In the genomic region with DNA sequence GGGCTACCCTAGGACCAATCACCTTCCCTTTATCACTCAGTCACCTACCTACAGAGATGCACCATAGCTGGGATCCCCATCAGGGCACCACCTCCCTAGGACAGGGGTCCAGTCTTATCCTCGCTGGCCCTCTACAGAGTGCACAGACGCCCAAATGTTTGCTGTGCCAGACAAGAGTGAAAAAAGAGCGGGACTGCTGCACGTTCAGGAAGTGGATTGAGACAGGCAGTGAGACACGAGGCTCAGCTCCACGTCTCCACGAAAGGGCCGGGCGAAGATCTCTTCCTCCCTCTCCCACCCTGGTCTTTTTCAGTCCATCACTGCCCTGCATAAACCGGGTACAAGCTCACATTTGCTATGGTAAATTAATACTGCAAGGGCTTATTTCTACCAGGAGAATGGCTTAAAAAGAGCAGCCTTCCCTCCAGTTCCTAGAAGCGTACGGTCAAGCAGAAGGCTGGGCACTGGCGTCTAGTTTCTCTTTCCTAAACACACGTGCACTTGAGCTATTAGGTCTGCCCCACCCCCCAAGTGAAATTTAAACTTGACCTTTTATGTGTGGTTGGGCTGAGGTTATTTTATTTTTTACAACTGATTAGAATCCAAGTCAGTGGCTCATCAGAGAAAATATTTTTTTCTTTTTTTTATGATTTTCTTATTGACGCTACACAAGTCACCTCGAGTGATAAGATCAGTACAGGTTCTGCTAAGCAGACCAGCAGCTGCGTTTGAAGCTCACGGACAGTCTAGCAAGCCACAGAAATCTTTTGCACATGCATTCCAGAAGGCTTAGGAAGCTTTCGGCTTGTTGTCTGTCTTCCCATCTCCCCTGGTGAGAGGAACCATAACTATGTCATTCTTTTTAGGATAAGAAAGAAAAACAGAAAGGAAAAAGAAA, we compare ENCODE assay signal across 12 cellular contexts.
A peak's percentile ranks its signal among the peaks of the same experiment; 100 is the strongest.
DNase-seq lines count a peak whose midpoint lies in the region; ATAC-seq, FAIRE-seq and TF ChIP-seq lines count a peak whose summit lies in the region.
"Had no signal": no experiment of that assay in that cellular context is flagged by ENCODE, and none has a peak within 500 bp of the region (broad histone marks: within the 10 kb centered on the region; RNA-seq: fewer than 3 reads in every experiment).

No MANE protein-coding gene starts in this region.

- H2AFZ ChIP-seq in astrocyte (ENCODE audit: low read depth, low read length): no peak overlapping the region

- peaks cover 18% of the 10 kb centered on the region for H3K4me1 ChIP-seq in astrocyte (ENCODE audit: insufficient read depth, low read length)
- peaks cover 22% of the 10 kb centered on the region for H3K4me1 ChIP-seq in mesodermal cell (ENCODE audit: control insufficient read depth, insufficient read depth, low read length, poor library complexity, severe bottlenecking)
- H3K4me1 ChIP-seq: foreskin keratinocyte had no signal

- peak overlapping the region; percentile 92 for H3K27ac Mint-ChIP-seq in astrocyte (ENCODE audit: unreplicated experiment)
- H3K27ac Mint-ChIP-seq in stimulated activated effector memory CD8-positive, alpha-beta T cell treated with anti-CD3 and anti-CD28 coated beads, Interleukin-12 subunit alpha, Interleukin-12 subunit beta, amount 100 ng/mL, for 72 hours: no peak overlapping the region

- ATAC-seq in stimulated activated effector memory CD8-positive, alpha-beta T cell treated with anti-CD3 and anti-CD28 coated beads, Interleukin-12 subunit alpha, Interleukin-12 subunit beta, amount 100 ng/mL, for 72 hours: peak; percentile 31
- ATAC-seq: foreskin keratinocyte had no signal

- peaks cover 28% of the 10 kb centered on the region for H3K36me3 Mint-ChIP-seq in astrocyte (ENCODE audit: low read depth, unreplicated experiment)
- H3K36me3 Mint-ChIP-seq in stimulated activated effector memory CD8-positive, alpha-beta T cell treated with anti-CD3 and anti-CD28 coated beads, Interleukin-12 subunit alpha, Interleukin-12 subunit beta, amount 100 ng/mL, for 72 hours: no peaks in the 10 kb centered on the region

- 83% methylated on average over 16 of the region's 19 CpGs for WGBS in mesodermal cell (ENCODE audit: insufficient coverage in 2 of 2), 2 experiments

- peaks cover 52% of the 10 kb centered on the region for H3K79me2 ChIP-seq in astrocyte (ENCODE audit: insufficient read depth, low read length)

- peak overlapping the region; percentile 61 for H3K9ac ChIP-seq in astrocyte (ENCODE audit: low read length)

- no peak for TF ChIP-seq CTCF in astrocyte (IDR thresholded peaks at IDR 0.05; ENCODE audit: insufficient read depth, low read depth, low read length)
- no peak for TF ChIP-seq CTCF in D721Med (IDR thresholded peaks at IDR 0.05; ENCODE audit: insufficient read depth, missing control alignments)
- no peak for TF ChIP-seq CTCF in RWPE1 (conservative IDR thresholded peaks at IDR 0.05; ENCODE audit: low read depth)

- H3K4me3 ChIP-seq in astrocyte (ENCODE audit: insufficient read depth, low read depth, low read length): no peak overlapping the region
- no peak overlapping the region for H3K4me3 ChIP-seq in mesodermal cell (ENCODE audit: extremely low read depth, insufficient read depth, low read length, poor library complexity, severe bottlenecking)

- CTCF ChIA-PET in RWPE1 (lab: Yijun Ruan, JAX): no interaction called here

- H3K27me3 Mint-ChIP-seq in astrocyte (ENCODE audit: low read depth, unreplicated experiment): no peaks in the 10 kb centered on the region

- no peaks in the 10 kb centered on the region for H3K9me3 ChIP-seq in astrocyte (ENCODE audit: insufficient read depth, low read depth, low read length)
- H3K9me3 ChIP-seq in mesodermal cell (ENCODE audit: control insufficient read depth, low read length): no peaks in the 10 kb centered on the region

- FAIRE-seq in astrocyte (lab: Jason Lieb, UNC) (no peak), D721Med (lab: Jason Lieb, UNC) (no peak)

- peaks cover 75% of the 10 kb centered on the region for H4K20me1 ChIP-seq in astrocyte (ENCODE audit: insufficient read depth, low read length)

- H3K27me3 ChIP-seq in astrocyte (ENCODE audit: insufficient read depth, low read length): no peaks in the 10 kb centered on the region
- H3K27me3 ChIP-seq: foreskin keratinocyte had no signal

- DNase-seq in NCI-H2227 treated with DMSO at 0.1 percent for 48 hours (lab: John Stamatoyannopoulos, UW) (peak; percentile 7), NCI-H2227 (lab: John Stamatoyannopoulos, UW; ENCODE audit: unreplicated experiment) (no peak), astrocyte (ENCODE audit: low read depth) (peak; percentile 94), NCI-H82 treated with DMSO at 0.1 percent for 48 hours (lab: John Stamatoyannopoulos, UW; ENCODE audit: unreplicated experiment) (no peak), D721Med (ENCODE audit: insufficient read length, low spot score) (no peak), RWPE1 (ENCODE audit: low spot score) (no peak)
- DNase-seq in stimulated activated effector memory CD8-positive, alpha-beta T cell treated with anti-CD3 and anti-CD28 coated beads, Interleukin-12 subunit alpha, Interleukin-12 subunit beta, amount 100 ng/mL, for 72 hours (ENCODE audit: low spot score in 2 of 2): no peak
- DNase-seq: caudate nucleus, foreskin keratinocyte, NCI-H1417 had no signal

- H3K4me2 ChIP-seq in astrocyte (ENCODE audit: low read length): peak overlapping the region; percentile 79

- POLR2A ChIA-PET in RWPE1 (lab: Yijun Ruan, JAX; ENCODE audit: low non-redundant PET): no interaction called here

- H3K9me3 Mint-ChIP-seq in astrocyte (ENCODE audit: unreplicated experiment): peaks cover 5% of the 10 kb centered on the region
- peaks cover 12% of the 10 kb centered on the region for H3K9me3 Mint-ChIP-seq in stimulated activated effector memory CD8-positive, alpha-beta T cell treated with anti-CD3 and anti-CD28 coated beads, Interleukin-12 subunit alpha, Interleukin-12 subunit beta, amount 100 ng/mL, for 72 hours

- H3K4me3 Mint-ChIP-seq in astrocyte (ENCODE audit: unreplicated experiment): peak overlapping the region; percentile 72
- no peak overlapping the region for H3K4me3 Mint-ChIP-seq in stimulated activated effector memory CD8-positive, alpha-beta T cell treated with anti-CD3 and anti-CD28 coated beads, Interleukin-12 subunit alpha, Interleukin-12 subunit beta, amount 100 ng/mL, for 72 hours

- H3K36me3 ChIP-seq in astrocyte (ENCODE audit: insufficient read depth, low read length): peaks cover 9% of the 10 kb centered on the region
- H3K36me3 ChIP-seq in mesodermal cell (ENCODE audit: control insufficient read depth, insufficient read depth, low read length): peaks cover 36% of the 10 kb centered on the region

- peak overlapping the region; percentile 61 for H3K27ac ChIP-seq in astrocyte (ENCODE audit: low read depth, low read length)
- peak overlapping the region; percentile 3 for H3K27ac ChIP-seq in mesodermal cell (ENCODE audit: low read depth, low read length, severe bottlenecking)
- no peak overlapping the region for H3K27ac ChIP-seq in RWPE1
- H3K27ac ChIP-seq: 22Rv1, foreskin keratinocyte had no signal

- peaks cover 32% of the 10 kb centered on the region for H3K4me1 Mint-ChIP-seq in astrocyte (ENCODE audit: low read depth, unreplicated experiment)
- no peaks in the 10 kb centered on the region for H3K4me1 Mint-ChIP-seq in stimulated activated effector memory CD8-positive, alpha-beta T cell treated with anti-CD3 and anti-CD28 coated beads, Interleukin-12 subunit alpha, Interleukin-12 subunit beta, amount 100 ng/mL, for 72 hours

Comparison
In these comparisons a context has a peak if more than half of its experiments do, and no peak if none do; other contexts are left out.
1. DNase-seq: peak in NCI-H2227 treated with DMSO at 0.1 percent for 48 hours (single experiment) and astrocyte (single experiment); none in NCI-H2227 (single experiment), stimulated activated effector memory CD8-positive, alpha-beta T cell treated with anti-CD3 and anti-CD28 coated beads, Interleukin-12 subunit alpha, Interleukin-12 subunit beta, amount 100 ng/mL, for 72 hours (0 of 2), NCI-H82 treated with DMSO at 0.1 percent for 48 hours (single experiment), D721Med (single experiment) and RWPE1 (single experiment).